Comparison of ENCODE assay signal across 8 cellular contexts in genomic region chr15:65303687-65304392, GRCh38. TPM values are rescaled to one million over a fixed set of nuclear protein-coding genes. Genes with fewer than 3 reads are reported as not detected.
DNase-seq lines count a peak whose midpoint lies in the region; ATAC-seq and TF ChIP-seq lines count a peak whose summit lies in the region.

No MANE protein-coding gene starts in this region.

- TF ChIP-seq CTCF in neural crest cell (conservative IDR thresholded peaks at IDR 0.05) (peak; percentile 96), upper lobe of right lung (IDR thresholded peaks at IDR 0.05) (no peak)

- H3K4me1 Mint-ChIP-seq in neural crest cell, result peaks cover 29% of the 10 kb centered on the region

- no peaks in the 10 kb centered on the region for H3K27me3 ChIP-seq in upper lobe of right lung

- H3K36me3 ChIP-seq in ES-I3 (ENCODE audit: insufficient read depth, low read length) (no peaks in the 10 kb centered on the region), upper lobe of right lung (no peaks in the 10 kb centered on the region)

- H3K4me3 Mint-ChIP-seq in neural crest cell, result peak overlapping the region; percentile 91

- intact Hi-C loops in upper lobe of right lung (cut with DNase I), result loop anchor here (10.0 kb wide), 1 partner anchor 119 kb away; the partner anchor contains the start of gene CLPX

- H3K9me3 Mint-ChIP-seq in neural crest cell, result no peaks in the 10 kb centered on the region

- H3K27ac ChIP-seq in upper lobe of right lung, result peak overlapping the region; percentile 96

- H3K9me3 ChIP-seq in ES-I3 (ENCODE audit: control insufficient read depth, insufficient read depth, low read length), result no peaks in the 10 kb centered on the region
- H3K9me3 ChIP-seq in upper lobe of right lung, result no peaks in the 10 kb centered on the region

- DNase-seq in NCI-H748 treated with DMSO at 0.1 percent for 48 hours (lab: John Stamatoyannopoulos, UW) (peak; percentile 9), fibroblast of the conjunctiva (ENCODE audit: low read depth) (peak; percentile 42), neural crest cell (ENCODE audit: low read depth, low spot score) (no peak), upper lobe of right lung (peak; percentile 73)
- DNase-seq in activated T-cell treated with anti-CD3 and anti-CD28 coated beads, Interleukin-2, amount 50 U/mL, for 48 hours, result peak; percentile 69 to 76

- H3K36me3 Mint-ChIP-seq in neural crest cell (ENCODE audit: low read depth), result no peaks in the 10 kb centered on the region

- peak overlapping the region; percentile 99 for H3K27ac Mint-ChIP-seq in neural crest cell (ENCODE audit: unreplicated experiment)

- H3K4me3 ChIP-seq in upper lobe of right lung, result peak overlapping the region; percentile 69

- ATAC-seq in HG02943 (IDR thresholded peaks at IDR 0.05; ENCODE audit: low read depth, unreplicated experiment), result peak; percentile 16
- peak; percentile 72 for ATAC-seq in upper lobe of right lung
- ATAC-seq in HG03442 (IDR thresholded peaks at IDR 0.05; ENCODE audit: unreplicated experiment), result no peak

- H3K9ac ChIP-seq in ES-I3 (ENCODE audit: low read depth, low read length), result peak overlapping the region; percentile 72

- H3K4me1 ChIP-seq in ES-I3 (ENCODE audit: insufficient read depth, low read length) (peaks cover 3% of the 10 kb centered on the region; the same call in 1 of the 2 replicates), upper lobe of right lung (peaks cover 13% of the 10 kb centered on the region)

- H3K27me3 Mint-ChIP-seq in neural crest cell (ENCODE audit: low read depth), result peaks cover 17% of the 10 kb centered on the region

RNA-seq across cellular contexts. Expression of gene RNU5B-1, which starts 0.6 kb away (rescaled TPM):
- total RNA-seq in neural crest cell (17.2 TPM in 1 of 2 replicates, not detected in the other), upper lobe of right lung (21.6 TPM)

RNA-seq across cellular contexts. Expression of gene RNU5A-1, which starts 8.0 kb away (rescaled TPM):
- total RNA-seq in neural crest cell (not detected in 2 replicates), upper lobe of right lung (not detected)

RNA-seq across cellular contexts. Expression of gene PARP16, which starts 17.2 kb away (rescaled TPM):
- 14.8 and 15.5 TPM in 2 replicates for total RNA-seq in neural crest cell
- 8.3 TPM for total RNA-seq in upper lobe of right lung
